8 cellular contexts compared by ENCODE assay signal in the genomic region with DNA sequence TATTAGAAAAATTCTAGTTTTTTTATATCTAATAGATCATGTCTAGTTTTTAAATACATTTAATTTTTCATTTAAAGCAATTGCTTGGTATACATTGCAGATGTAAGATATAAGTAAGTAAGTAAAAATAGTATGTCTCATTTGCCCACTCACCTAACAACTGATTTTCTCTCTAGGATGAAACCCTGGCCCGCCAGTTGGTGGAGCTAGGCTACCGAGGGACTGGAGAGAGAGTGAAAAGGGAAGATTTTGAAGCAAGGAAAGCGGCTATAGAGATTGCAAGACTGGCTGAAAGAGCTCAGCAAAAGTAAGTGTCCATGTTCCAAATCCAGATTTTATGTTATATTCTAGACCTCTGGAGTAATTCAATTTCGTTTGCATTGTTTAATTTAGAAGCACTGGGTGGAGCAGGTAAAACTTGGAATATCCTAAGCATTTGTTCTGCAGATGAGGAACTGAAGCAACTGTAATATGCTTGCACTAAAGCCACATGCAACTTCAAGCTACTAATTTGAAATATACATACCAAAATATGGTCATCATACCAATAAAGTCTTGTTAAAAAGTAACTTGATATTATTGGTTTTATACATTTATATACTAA. TPM values are rescaled to one million over a fixed set of nuclear protein-coding genes. Genes with fewer than 3 reads are reported as not detected.
DNase-seq lines count a peak whose midpoint lies in the region; ATAC-seq and TF ChIP-seq lines count a peak whose summit lies in the region.

No MANE protein-coding gene starts in this region.

- peak; percentile 69 for TF ChIP-seq CTCF in DND-41 (IDR thresholded peaks at IDR 0.05; ENCODE audit: borderline replicate concordance, extremely low read depth, low read length, poor library complexity, severe bottlenecking)
- no peak for TF ChIP-seq CTCF in activated B cell treated with CpG ODN at 0.5 μM for 24 hours (IDR thresholded peaks at IDR 0.05)
- peak; percentile 93 for TF ChIP-seq CTCF in epithelial cell of proximal tubule (conservative IDR thresholded peaks at IDR 0.05; ENCODE audit: low read depth, low read length)
- TF ChIP-seq CTCF in osteoblast (IDR thresholded peaks at IDR 0.05; ENCODE audit: extremely low read depth, low read depth, low read length): peak; percentile 77

- CTCF ChIA-PET in activated B cell treated with CpG ODN at 0.5 μM for 24 hours (lab: Charles Lee): interaction anchor here (0.7 to 6.6 kb wide), 10 partner anchors 18 to 989 kb away, joined by 3 to 117 read pairs (median 6); no protein-coding TSS in a partner anchor

- H4K20me1 ChIP-seq in DND-41 (ENCODE audit: insufficient read depth, low read length): no peaks in the 10 kb centered on the region
- H4K20me1 ChIP-seq in osteoblast (ENCODE audit: insufficient read depth, low read length): peaks cover 5% of the 10 kb centered on the region

- POLR2A ChIA-PET in activated B cell treated with CpG ODN at 0.5 μM for 24 hours (lab: Charles Lee): no interaction called here

- H2AFZ ChIP-seq in DND-41 (ENCODE audit: low read depth, low read length) (no peak overlapping the region), osteoblast (ENCODE audit: low read length) (no peak overlapping the region)

- peak; percentile 48 for DNase-seq in DND-41
- peak; percentile 48 for DNase-seq in NCI-H187 treated with DMSO at 0.1 percent for 48 hours (lab: John Stamatoyannopoulos, UW)
- no peak for DNase-seq in activated B cell treated with CpG ODN at 0.5 μM for 24 hours
- DNase-seq in epithelial cell of proximal tubule (ENCODE audit: low read depth): no peak
- no peak for DNase-seq in osteoblast (ENCODE audit: insufficient read length, low spot score, missing footprints)
- DNase-seq in GM19238 (ENCODE audit: insufficient read length, low spot score): no peak

- peaks cover 30% of the 10 kb centered on the region for H3K27me3 Mint-ChIP-seq in activated B cell treated with CpG ODN at 0.5 μM for 24 hours

- peaks cover 6% of the 10 kb centered on the region for H3K27me3 ChIP-seq in DND-41 (ENCODE audit: insufficient read depth, low read length, poor library complexity)
- H3K27me3 ChIP-seq in osteoblast (ENCODE audit: insufficient read depth, low read length): no peaks in the 10 kb centered on the region

- H3K4me3 ChIP-seq in DND-41 (ENCODE audit: low read depth in 1 of 2, low read length in 2 of 2): no peak overlapping the region
- no peak overlapping the region for H3K4me3 ChIP-seq in epithelial cell of proximal tubule (ENCODE audit: low read depth, low read length)
- H3K4me3 ChIP-seq in osteoblast (ENCODE audit: insufficient read depth, low read length): no peak overlapping the region

- H3K36me3 ChIP-seq in DND-41 (ENCODE audit: insufficient read depth, low read length) (no peaks in the 10 kb centered on the region), osteoblast (ENCODE audit: insufficient read depth, low read length) (peaks cover 5% of the 10 kb centered on the region)

- H3K36me3 Mint-ChIP-seq in activated B cell treated with CpG ODN at 0.5 μM for 24 hours (ENCODE audit: low read depth): no peaks in the 10 kb centered on the region

- H3K4me3 Mint-ChIP-seq in activated B cell treated with CpG ODN at 0.5 μM for 24 hours: no peak overlapping the region

- H3K9ac ChIP-seq in DND-41 (ENCODE audit: low read depth, low read length): no peak overlapping the region

- no peaks in the 10 kb centered on the region for H3K79me2 ChIP-seq in DND-41 (ENCODE audit: insufficient read depth, low read length)
- H3K79me2 ChIP-seq in osteoblast (ENCODE audit: insufficient read depth, low read length): peaks cover 3% of the 10 kb centered on the region

- H3K4me2 ChIP-seq in DND-41 (ENCODE audit: insufficient read depth, low read length) (no peak overlapping the region), osteoblast (ENCODE audit: insufficient read depth, low read length) (no peak overlapping the region)

- no peak overlapping the region for H3K27ac ChIP-seq in DND-41 (ENCODE audit: low read length)
- H3K27ac ChIP-seq in osteoblast (ENCODE audit: low read depth, low read length): no peak overlapping the region

- H3K9me3 ChIP-seq in DND-41 (ENCODE audit: insufficient read depth, low read length, severe bottlenecking): no peaks in the 10 kb centered on the region
- H3K9me3 ChIP-seq in osteoblast (ENCODE audit: low read depth, low read length): no peaks in the 10 kb centered on the region

- intact Hi-C loops in activated B cell treated with CpG ODN at 0.5 μM for 24 hours (cut with micrococcal nuclease): loop anchor here (1.0 to 2.0 kb wide), 2 partner anchors 256 to 628 kb away; no protein-coding TSS in a partner anchor

- ATAC-seq in DND-41 (ENCODE audit: insufficient read depth, low read depth) (no peak), GM21447 (IDR thresholded peaks at IDR 0.05; ENCODE audit: unreplicated experiment) (peak; percentile 51), activated B cell treated with CpG ODN at 0.5 μM for 24 hours (ENCODE audit: low read depth) (peak; percentile 37), HG02973 (IDR thresholded peaks at IDR 0.05; ENCODE audit: unreplicated experiment) (no peak)

- peaks cover 4% of the 10 kb centered on the region for H3K4me1 Mint-ChIP-seq in activated B cell treated with CpG ODN at 0.5 μM for 24 hours

- H3K27ac Mint-ChIP-seq in activated B cell treated with CpG ODN at 0.5 μM for 24 hours: no peak overlapping the region

- H3K9me3 Mint-ChIP-seq in activated B cell treated with CpG ODN at 0.5 μM for 24 hours: no peaks in the 10 kb centered on the region

- H3K4me1 ChIP-seq in DND-41 (ENCODE audit: insufficient read depth, low read length) (peaks cover 15% of the 10 kb centered on the region), osteoblast (ENCODE audit: insufficient read depth, low read length) (peaks cover 15% of the 10 kb centered on the region)

RNA-seq across cellular contexts. Expression of gene CFAP299, which starts 27.1 kb away (rescaled TPM):
- not detected in 2 replicates for total RNA-seq in activated B cell treated with CpG ODN at 0.5 μM for 24 hours
- not detected in 2 replicates for total RNA-seq in epithelial cell of proximal tubule
- 1.5 and 2.5 TPM in 2 replicates for total RNA-seq in osteoblast

Comparison
In these comparisons a context has a peak if more than half of its experiments do, and no peak if none do; other contexts are left out.
1. ATAC-seq: peak in GM21447 (single experiment) and activated B cell treated with CpG ODN at 0.5 μM for 24 hours (single experiment); none in DND-41 (single experiment) and HG02973 (single experiment).
2. DNase-seq: peak in DND-41 (single experiment) and NCI-H187 treated with DMSO at 0.1 percent for 48 hours (single experiment); none in activated B cell treated with CpG ODN at 0.5 μM for 24 hours (single experiment), epithelial cell of proximal tubule (single experiment), osteoblast (single experiment) and GM19238 (single experiment).